ENCODE assay signal across 9 cellular contexts in the genomic region with DNA sequence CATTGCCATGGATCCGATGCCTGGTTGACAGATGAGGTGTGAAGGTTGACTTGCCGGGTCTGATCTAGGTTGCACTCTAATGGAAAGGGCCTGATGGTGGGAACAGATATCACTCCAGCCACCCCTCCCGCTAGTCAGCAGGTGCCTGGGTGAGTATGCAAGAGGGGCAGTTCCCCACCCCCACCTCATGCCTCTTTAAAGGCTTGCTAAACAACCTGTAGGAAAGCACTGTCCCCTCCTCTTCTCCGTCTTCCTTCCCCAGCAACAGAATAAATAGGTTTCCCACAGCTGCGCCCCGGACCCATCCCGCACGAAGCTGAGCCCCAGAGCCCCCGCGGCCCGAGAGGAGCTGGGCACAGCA. TPM values are rescaled to one million over a fixed set of nuclear protein-coding genes. Genes with fewer than 3 reads are reported as not detected.
A peak's percentile ranks its signal among the peaks of the same experiment; 100 is the strongest.
DNase-seq lines count a peak whose midpoint lies in the region; ATAC-seq, FAIRE-seq and TF ChIP-seq lines count a peak whose summit lies in the region.
"Had no signal": no experiment of that assay in that cellular context is flagged by ENCODE, and none has a peak within 500 bp of the region (broad histone marks: within the 10 kb centered on the region; RNA-seq: fewer than 3 reads in every experiment).

No MANE protein-coding gene starts in this region.

- no peaks in the 10 kb centered on the region for H3F3A ChIP-seq in SK-N-SH (replicated peaks; ENCODE audit: insufficient read depth)

- H3K9ac ChIP-seq in SK-N-SH = no peak overlapping the region

- H3K9me3 Mint-ChIP-seq in T-cell = peaks cover 0 to 1% (median 0%) of the 10 kb centered on the region in 3 donors
- no peaks in the 10 kb centered on the region for H3K9me3 Mint-ChIP-seq in immature natural killer cell
- H3K9me3 Mint-ChIP-seq in stimulated activated memory B cell treated with anti-CD40 and anti-IgM and Interleukin-4, amounts not matched to agents 10 μg/mL and 1 μg/mL and 100 μg/mL, for 72 hours = no peaks in the 10 kb centered on the region

- H3K4me2 ChIP-seq in SK-N-SH = peak overlapping the region; percentile 78

- H3K27ac Mint-ChIP-seq in T-cell (no peak overlapping the region), immature natural killer cell (no peak overlapping the region)
- no peak overlapping the region for H3K27ac Mint-ChIP-seq in stimulated activated memory B cell treated with anti-CD40 and anti-IgM and Interleukin-4, amounts not matched to agents 10 μg/mL and 1 μg/mL and 100 μg/mL, for 72 hours

- WGBS in SK-N-SH (ENCODE audit: low lambda C conversion rate) = 12% methylated on average over 11 of the region's 11 CpGs

- H3K4me1 Mint-ChIP-seq in T-cell = peaks cover 10 to 19% (median 12%) of the 10 kb centered on the region in 3 donors
- peaks cover 6 to 12% of the 10 kb centered on the region in 2 donors for H3K4me1 Mint-ChIP-seq in immature natural killer cell
- peaks cover 23% of the 10 kb centered on the region for H3K4me1 Mint-ChIP-seq in stimulated activated memory B cell treated with anti-CD40 and anti-IgM and Interleukin-4, amounts not matched to agents 10 μg/mL and 1 μg/mL and 100 μg/mL, for 72 hours

- ATAC-seq in SK-N-SH treated with all-trans-retinoic acid at 6 μM for 48 hours = no peak
- ATAC-seq in T-cell (replicated peaks in 1 of 4) = no peak
- ATAC-seq in stimulated activated memory B cell treated with anti-CD40 and anti-IgM and Interleukin-4, amounts not matched to agents 10 μg/mL and 1 μg/mL and 100 μg/mL, for 72 hours = no peak
- no peak for ATAC-seq in GM21576 (IDR thresholded peaks at IDR 0.05; ENCODE audit: unreplicated experiment)
- no peak for ATAC-seq in GM19023 (IDR thresholded peaks at IDR 0.05; ENCODE audit: unreplicated experiment)

- no peak for TF ChIP-seq CTCF in SK-N-SH (IDR thresholded peaks at IDR 0.05)

- H3K27me3 ChIP-seq in SK-N-SH (ENCODE audit: insufficient read depth) = peaks cover 69% of the 10 kb centered on the region

- no peaks in the 10 kb centered on the region for H3K9me3 ChIP-seq in SK-N-SH

- H3K4me3 ChIP-seq in SK-N-SH (ENCODE audit: low read depth in 2 of 2, low read length in 1 of 2) = peak overlapping the region in 1 of 2 experiments; percentile 41; a peak in 2 of 4 replicates

- POLR2A ChIA-PET in SK-N-SH (lab: Yijun Ruan, JAX) = no interaction called here
- POLR2A ChIA-PET in T-cell (lab: Charles Lee) = no interaction called here

- no peak overlapping the region for H3K27ac ChIP-seq in SK-N-SH (ENCODE audit: low read depth in 2 of 2, low read length in 1 of 2)

- no peak overlapping the region for H2AFZ ChIP-seq in SK-N-SH (ENCODE audit: low read depth)

- FAIRE-seq in GM12892 (lab: Jason Lieb, UNC) = no peak

- no peaks in the 10 kb centered on the region for H3K36me3 Mint-ChIP-seq in T-cell
- no peaks in the 10 kb centered on the region for H3K36me3 Mint-ChIP-seq in immature natural killer cell
- no peaks in the 10 kb centered on the region for H3K36me3 Mint-ChIP-seq in stimulated activated memory B cell treated with anti-CD40 and anti-IgM and Interleukin-4, amounts not matched to agents 10 μg/mL and 1 μg/mL and 100 μg/mL, for 72 hours

- TF ChIP-seq POLR2A in GM12892 (IDR thresholded peaks at IDR 0.05; ENCODE audit: low read depth, low read length) = no peak

- peaks cover 0 to 18% of the 10 kb centered on the region in 2 experiments; a peak in 1 of 4 replicates for H3K4me1 ChIP-seq in SK-N-SH (ENCODE audit: control insufficient read depth in 1 of 2, insufficient read depth in 2 of 2, low read depth in 1 of 2, low read length in 1 of 2)

- CTCF ChIA-PET in SK-N-SH (lab: Yijun Ruan, JAX) (interaction anchor here (0.7 to 6.8 kb wide), 10 partner anchors 16 to 1186 kb away, joined by 3 to 45 read pairs (median 4); a partner anchor contains a TSS), T-cell (lab: Charles Lee) (no interaction called here)

- no peak for DNase-seq in SK-N-SH
- no peak for DNase-seq in T-cell
- DNase-seq in immature natural killer cell = no peak
- DNase-seq in GM12892 (ENCODE audit: insufficient read length) = no peak

- no peaks in the 10 kb centered on the region for H3K36me3 ChIP-seq in SK-N-SH (replicated peaks in 1 of 2; ENCODE audit: control insufficient read depth in 1 of 2, insufficient read depth in 2 of 2, low read length in 1 of 2)

- no peaks in the 10 kb centered on the region for H4K20me1 ChIP-seq in SK-N-SH (ENCODE audit: insufficient read depth)

- peak overlapping the region; percentile 70 to 87 (median 73) for H3K4me3 Mint-ChIP-seq in T-cell
- H3K4me3 Mint-ChIP-seq in immature natural killer cell = peak overlapping the region; percentile 52 to 70 (median 62)
- H3K4me3 Mint-ChIP-seq in stimulated activated memory B cell treated with anti-CD40 and anti-IgM and Interleukin-4, amounts not matched to agents 10 μg/mL and 1 μg/mL and 100 μg/mL, for 72 hours = peak overlapping the region; percentile 80

- H3K9me2 ChIP-seq in SK-N-SH = no peaks in the 10 kb centered on the region

- H3K79me2 ChIP-seq in SK-N-SH (ENCODE audit: insufficient read depth) = no peaks in the 10 kb centered on the region

- TF ChIP-seq EP300 in SK-N-SH (IDR thresholded peaks at IDR 0.05; ENCODE audit: borderline replicate concordance in 1 of 2, low read depth in 1 of 2, low read length in 1 of 2) = no peak

- peaks cover 66 to 78% of the 10 kb centered on the region in 2 donors for H3K27me3 Mint-ChIP-seq in T-cell
- peaks cover 18 to 24% (median 24%) of the 10 kb centered on the region in 3 donors for H3K27me3 Mint-ChIP-seq in immature natural killer cell (ENCODE audit: low read depth in 3 of 3)
- H3K27me3 Mint-ChIP-seq in stimulated activated memory B cell treated with anti-CD40 and anti-IgM and Interleukin-4, amounts not matched to agents 10 μg/mL and 1 μg/mL and 100 μg/mL, for 72 hours = peaks cover 92% of the 10 kb centered on the region

- TF ChIP-seq RAD21 in SK-N-SH (IDR thresholded peaks at IDR 0.05; ENCODE audit: low read length) = no peak

TF ChIP-seq in SK-N-SH, 30 proteins besides CTCF, POLR2A, EP300 and RAD21 (continues in another document):
- TF ChIP-seq MEF2A (IDR thresholded peaks at IDR 0.05; ENCODE audit: borderline replicate concordance, low read depth) (no peak), SIN3A (IDR thresholded peaks at IDR 0.05; ENCODE audit: borderline replicate concordance, low read depth, low read length) (no peak), FOSL2 (IDR thresholded peaks at IDR 0.05; ENCODE audit: borderline replicate concordance, low read depth) (no peak), CHD2 (IDR thresholded peaks at IDR 0.05; ENCODE audit: low read length, partially characterized antibody) (no peak)
- TF ChIP-seq, protein P1, sequence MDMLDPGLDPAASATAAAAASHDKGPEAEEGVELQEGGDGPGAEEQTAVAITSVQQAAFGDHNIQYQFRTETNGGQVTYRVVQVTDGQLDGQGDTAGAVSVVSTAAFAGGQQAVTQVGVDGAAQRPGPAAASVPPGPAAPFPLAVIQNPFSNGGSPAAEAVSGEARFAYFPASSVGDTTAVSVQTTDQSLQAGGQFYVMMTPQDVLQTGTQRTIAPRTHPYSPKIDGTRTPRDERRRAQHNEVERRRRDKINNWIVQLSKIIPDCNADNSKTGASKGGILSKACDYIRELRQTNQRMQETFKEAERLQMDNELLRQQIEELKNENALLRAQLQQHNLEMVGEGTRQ (IDR thresholded peaks at IDR 0.05; ENCODE audit: borderline replicate concordance, low read depth, low read length) = no peak
- TF ChIP-seq, protein P2, sequence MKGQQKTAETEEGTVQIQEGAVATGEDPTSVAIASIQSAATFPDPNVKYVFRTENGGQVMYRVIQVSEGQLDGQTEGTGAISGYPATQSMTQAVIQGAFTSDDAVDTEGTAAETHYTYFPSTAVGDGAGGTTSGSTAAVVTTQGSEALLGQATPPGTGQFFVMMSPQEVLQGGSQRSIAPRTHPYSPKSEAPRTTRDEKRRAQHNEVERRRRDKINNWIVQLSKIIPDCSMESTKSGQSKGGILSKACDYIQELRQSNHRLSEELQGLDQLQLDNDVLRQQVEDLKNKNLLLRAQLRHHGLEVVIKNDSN (IDR thresholded peaks at IDR 0.05; ENCODE audit: borderline replicate concordance, low read depth) = no peak

TF ChIP-seq in SK-N-SH treated with all-trans-retinoic acid at 6 μM for 48 hours, 23 proteins besides CTCF, POLR2A, EP300 and RAD21:
- TF ChIP-seq ISL1 (CRISPR knock-in tag; IDR thresholded peaks at IDR 0.05) (no peak), GLIS3 (CRISPR knock-in tag; IDR thresholded peaks at IDR 0.05) (no peak), TOX (CRISPR knock-in tag; IDR thresholded peaks at IDR 0.05; ENCODE audit: borderline replicate concordance) (no peak), ZC3H10 (CRISPR knock-in tag; IDR thresholded peaks at IDR 0.05) (no peak), OSR1 (CRISPR knock-in tag; IDR thresholded peaks at IDR 0.05) (no peak), PPARA (CRISPR knock-in tag; IDR thresholded peaks at IDR 0.05; ENCODE audit: borderline replicate concordance) (no peak), ZFP30 (CRISPR knock-in tag; IDR thresholded peaks at IDR 0.05) (no peak), CSDC2 (CRISPR knock-in tag; IDR thresholded peaks at IDR 0.05) (no peak), ARNTL (CRISPR knock-in tag; IDR thresholded peaks at IDR 0.05; ENCODE audit: borderline replicate concordance, low read depth) (no peak)
- TF ChIP-seq, protein P3, sequence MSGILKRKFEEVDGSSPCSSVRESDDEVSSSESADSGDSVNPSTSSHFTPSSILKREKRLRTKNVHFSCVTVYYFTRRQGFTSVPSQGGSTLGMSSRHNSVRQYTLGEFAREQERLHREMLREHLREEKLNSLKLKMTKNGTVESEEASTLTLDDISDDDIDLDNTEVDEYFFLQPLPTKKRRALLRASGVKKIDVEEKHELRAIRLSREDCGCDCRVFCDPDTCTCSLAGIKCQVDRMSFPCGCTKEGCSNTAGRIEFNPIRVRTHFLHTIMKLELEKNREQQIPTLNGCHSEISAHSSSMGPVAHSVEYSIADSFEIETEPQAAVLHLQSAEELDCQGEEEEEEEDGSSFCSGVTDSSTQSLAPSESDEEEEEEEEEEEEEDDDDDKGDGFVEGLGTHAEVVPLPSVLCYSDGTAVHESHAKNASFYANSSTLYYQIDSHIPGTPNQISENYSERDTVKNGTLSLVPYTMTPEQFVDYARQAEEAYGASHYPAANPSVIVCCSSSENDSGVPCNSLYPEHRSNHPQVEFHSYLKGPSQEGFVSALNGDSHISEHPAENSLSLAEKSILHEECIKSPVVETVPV (CRISPR knock-in tag; IDR thresholded peaks at IDR 0.05) = no peak

RNA-seq across cellular contexts. Expression of a gene that starts 0.7 kb away (rescaled TPM):
- polyA plus RNA-seq in SK-N-SH (2012; rRNA removed) (not detected in 2 replicates), immature natural killer cell (under 1 TPM in 1 of 3 donors, not detected in 2; 0.18 TPM)
- polyA plus RNA-seq in SK-N-SH (2012; cell fraction: cytosol; rRNA removed) = not detected in 2 replicates
- not detected in 2 replicates for polyA plus RNA-seq in SK-N-SH (2012; cell fraction: nucleus; rRNA removed)
- total RNA-seq in T-cell = under 1 TPM in 4 of 5 donors, not detected in 1; 0.09 to 0.47 (median 0.32) TPM
- polyA plus RNA-seq in GM12892 (2012; ENCODE audit: missing spikeins) = not detected
- total RNA-seq: pulmonary artery endothelial cell had no signal
